In genomic region chr13:20566917-20567755, GRCh38 we compare ENCODE assay signal across 8 cellular contexts. TPM values are rescaled to one million over a fixed set of nuclear protein-coding genes. Genes with fewer than 3 reads are reported as not detected.
DNase-seq lines count a peak whose midpoint lies in the region; ATAC-seq and TF ChIP-seq lines count a peak whose summit lies in the region.

Gene IFT88, plus strand, starts transcription at chr13:20567157. Its CDS starts 7,229 bp downstream, at chr13:20574386.

- H3K9me2 ChIP-seq in PC-9 (ENCODE audit: insufficient read depth): no peaks in the 10 kb centered on the region

- peak within 1 kb of the TSS; percentile 87 for H3K4me3 Mint-ChIP-seq in activated T-cell treated with anti-CD3 and anti-CD28 coated beads, Interleukin-2, amount 50 U/mL, for 4 hours

- peak within 1 kb of the TSS; percentile 81 for H3K4me2 ChIP-seq in PC-9

- no peaks in the 10 kb centered on the region for H3K27me3 Mint-ChIP-seq in activated T-cell treated with anti-CD3 and anti-CD28 coated beads, Interleukin-2, amount 50 U/mL, for 4 hours (ENCODE audit: low read depth)

- H3K9me3 Mint-ChIP-seq in activated T-cell treated with anti-CD3 and anti-CD28 coated beads, Interleukin-2, amount 50 U/mL, for 4 hours: peaks cover 8% of the 10 kb centered on the region

- peaks cover 21% of the 10 kb centered on the region for H3K4me1 Mint-ChIP-seq in activated T-cell treated with anti-CD3 and anti-CD28 coated beads, Interleukin-2, amount 50 U/mL, for 4 hours (ENCODE audit: low read depth)

- peaks cover 14% of the 10 kb centered on the region for H3K79me2 ChIP-seq in PC-9 (ENCODE audit: low read depth)

- TF ChIP-seq RAD21 in Ishikawa (IDR thresholded peaks at IDR 0.05; ENCODE audit: low read depth): no peak

- intact Hi-C loops in PC-9 (cut with micrococcal nuclease; ENCODE audit: unreplicated experiment): loop anchor here (2.0 kb wide), 1 partner anchor 40 kb away; no protein-coding TSS in a partner anchor

- TF ChIP-seq CTCF in PC-9 (conservative IDR thresholded peaks at IDR 0.05): no peak

- no TSS peak for BruUV-seq in PC-9 (replicated peaks; lab: Mats Ljungman, UMichigan)

- H3K36me3 Mint-ChIP-seq in activated T-cell treated with anti-CD3 and anti-CD28 coated beads, Interleukin-2, amount 50 U/mL, for 4 hours (ENCODE audit: insufficient read depth): no peaks in the 10 kb centered on the region

- no peak; the same call in 1 of the 2 replicates for TF ChIP-seq EP300 in Ishikawa (IDR thresholded peaks at IDR 0.05; ENCODE audit: borderline replicate concordance)

- H3K27me3 ChIP-seq in PC-9 (ENCODE audit: insufficient read depth, low read depth) (no peaks in the 10 kb centered on the region), muscle layer of colon (ENCODE audit: control insufficient read depth in 1 of 2, insufficient read depth in 2 of 2, low read length in 2 of 2) (no peaks in the 10 kb centered on the region)

- H2AFZ ChIP-seq in PC-9: peak within 1 kb of the TSS; percentile 85

- no peaks in the 10 kb centered on the region for H4K20me1 ChIP-seq in PC-9 (ENCODE audit: insufficient read depth)

- DNase-seq in DMS53 (lab: John Stamatoyannopoulos, UW) (peak; percentile 97), PC-9 (peak; percentile 84 to 85)
- peak; percentile 76 for DNase-seq in activated T-cell treated with anti-CD3 and anti-CD28 coated beads, Interleukin-2, amount 50 U/mL, for 4 hours
- DNase-seq in stimulated activated CD8-positive, alpha-beta memory T cell treated with anti-CD3 and anti-CD28 coated beads, Interleukin-4, amount 100 ng/mL, for 48 hours: peak; percentile 87

- ATAC-seq in GM21619 (IDR thresholded peaks at IDR 0.05; ENCODE audit: unreplicated experiment) (peak; percentile 86), esophagus mucosa (peak; percentile 96)
- ATAC-seq in activated T-cell treated with anti-CD3 and anti-CD28 coated beads, Interleukin-2, amount 50 U/mL, for 4 hours: peak; percentile 86 to 91

- POLR2A ChIA-PET in PC-9 (lab: Charles Lee; ENCODE audit: unreplicated experiment): interaction anchor here (0.6 kb wide), 1 partner anchor 597 kb away, joined by 18 read pairs; no protein-coding TSS in a partner anchor

- no peaks in the 10 kb centered on the region for H3K36me3 ChIP-seq in PC-9 (ENCODE audit: low read depth)
- H3K36me3 ChIP-seq in muscle layer of colon (ENCODE audit: insufficient read depth, low read length): no peaks in the 10 kb centered on the region

- H3K9ac ChIP-seq in muscle layer of colon (ENCODE audit: low read length): peak within 1 kb of the TSS; percentile 81

- peaks cover 12% of the 10 kb centered on the region for H3K4me1 ChIP-seq in PC-9 (replicated peaks; ENCODE audit: insufficient read depth)
- H3K4me1 ChIP-seq in muscle layer of colon (ENCODE audit: insufficient read depth, low read length): peaks cover 10% of the 10 kb centered on the region

- H3K9me3 ChIP-seq in PC-9 (ENCODE audit: insufficient read depth, low read depth): peaks cover 14% of the 10 kb centered on the region
- H3K9me3 ChIP-seq in muscle layer of colon (ENCODE audit: low read length): no peaks in the 10 kb centered on the region

- peak within 1 kb of the TSS; percentile 83 for H3K27ac ChIP-seq in PC-9
- H3K27ac ChIP-seq in muscle layer of colon (ENCODE audit: low read depth, low read length): peak within 1 kb of the TSS; percentile 67

- peak within 1 kb of the TSS; percentile 66 for H3K4me3 ChIP-seq in PC-9
- peak within 1 kb of the TSS; percentile 70 to 84 for H3K4me3 ChIP-seq in muscle layer of colon (ENCODE audit: low read depth in 1 of 2, low read length in 2 of 2)

- CTCF ChIA-PET in PC-9 (lab: Charles Lee): no interaction called here

- H3F3A ChIP-seq in PC-9 (ENCODE audit: insufficient read depth, low read depth): peaks cover 26% of the 10 kb centered on the region

TF ChIP-seq in Ishikawa, 13 proteins besides CTCF, POLR2A, EP300 and RAD21:
- TF ChIP-seq TAF1 (IDR thresholded peaks at IDR 0.05; ENCODE audit: low read depth): peak; percentile 74
- TF ChIP-seq REST (IDR thresholded peaks at IDR 0.05; ENCODE audit: low read depth): no peak
- TF ChIP-seq CEBPB (IDR thresholded peaks at IDR 0.05): no peak
- peak; percentile 83 for TF ChIP-seq MAX (IDR thresholded peaks at IDR 0.05)
- TF ChIP-seq ZBTB7A (IDR thresholded peaks at IDR 0.05; ENCODE audit: low read depth): peak; percentile 79; the same call in 1 of the 2 replicates
- TF ChIP-seq YY1 (IDR thresholded peaks at IDR 0.05; ENCODE audit: low read depth): 0 out of 2 replicates have a peak, but pooled peaks have one; percentile 31
- no peak for TF ChIP-seq CREB1 (IDR thresholded peaks at IDR 0.05; ENCODE audit: low read depth)
- TF ChIP-seq EGR1 (IDR thresholded peaks at IDR 0.05): peak; percentile 88
- peak; percentile 75 for TF ChIP-seq NFIC (IDR thresholded peaks at IDR 0.05)
- TF ChIP-seq USF1 (IDR thresholded peaks at IDR 0.05): no peak
- peak; percentile 41; the same call in 1 of the 2 replicates for TF ChIP-seq TCF12 (IDR thresholded peaks at IDR 0.05; ENCODE audit: low read depth)
- TF ChIP-seq TEAD4 (IDR thresholded peaks at IDR 0.05): peak; percentile 24; the same call in 1 of the 2 replicates
- no peak for TF ChIP-seq FOXM1 (IDR thresholded peaks at IDR 0.05; ENCODE audit: borderline replicate concordance, low read depth)

RNA-seq across cellular contexts. Expression of gene IFT88, which starts in this region (rescaled TPM):
- total RNA-seq in PC-9 (2021) (11.0 and 11.7 TPM in 2 replicates), esophagus mucosa (4.4 TPM)
- 1 to 10 TPM; 2.8 to 3.2 (median 2.8) TPM for total RNA-seq in activated T-cell treated with anti-CD3 and anti-CD28 coated beads, Interleukin-2, amount 50 U/mL, for 4 hours

Comparison
In these comparisons a context has a peak if more than half of its experiments do, and no peak if none do; other contexts are left out.
1. Peak in every context shown above with its lines: DNase-seq, ATAC-seq, H3K4me3 ChIP-seq and H3K27ac ChIP-seq.